1 cellular context compared by ENCODE assay signal in the genomic region with DNA sequence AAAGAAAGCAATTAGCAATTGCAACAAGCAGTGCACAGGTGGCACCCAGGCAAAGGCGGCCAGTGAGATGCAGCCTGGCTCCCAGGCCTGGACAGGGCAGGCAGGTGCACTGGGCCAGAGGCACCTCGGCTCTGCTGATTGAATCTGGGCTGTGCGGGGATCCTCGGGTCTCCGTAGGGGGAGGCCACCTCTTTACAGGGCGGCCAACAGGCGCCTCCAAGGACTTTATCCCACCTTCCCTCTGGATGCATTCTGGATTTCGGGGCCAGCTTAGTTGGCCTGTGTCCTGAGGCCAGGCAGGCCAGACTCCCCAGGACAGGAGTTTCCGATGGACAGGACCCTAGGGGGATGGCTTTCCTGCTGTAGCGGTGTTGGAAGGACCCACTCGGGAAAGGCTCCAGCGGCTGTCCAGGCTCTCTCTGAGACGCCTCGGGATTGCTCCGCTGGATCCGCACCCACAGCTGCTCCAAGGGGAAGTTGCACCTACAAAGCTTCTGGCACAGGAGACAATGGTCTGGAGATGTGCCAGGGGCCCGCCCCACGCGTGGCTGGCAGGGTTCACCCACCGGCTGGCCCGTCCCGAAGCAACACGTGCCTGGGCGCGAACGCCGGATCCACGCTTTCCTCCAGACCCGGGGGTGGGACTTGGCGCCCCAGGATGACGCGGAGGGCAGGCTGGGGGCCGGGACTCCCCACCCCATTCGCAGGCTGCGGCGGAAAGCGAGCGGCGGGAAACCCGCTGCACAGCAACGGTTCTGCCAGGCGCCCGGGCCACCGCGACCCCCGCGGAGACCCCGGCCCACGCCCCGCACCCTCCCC.
TF ChIP-seq lines count a peak whose summit lies in the region.

No MANE protein-coding gene starts in this region.

TF ChIP-seq in HepG2, 621 proteins besides CTCF, POLR2A, EP300 and RAD21 (continued from another document and continues in another):
- TF ChIP-seq HOMEZ (CRISPR knock-in tag; IDR thresholded peaks at IDR 0.05; ENCODE audit: low read depth) (no peak), ZSCAN9 (CRISPR knock-in tag; IDR thresholded peaks at IDR 0.05; ENCODE audit: borderline replicate concordance) (no peak), CEBPG (CRISPR knock-in tag; IDR thresholded peaks at IDR 0.05) (no peak), TOPORS (CRISPR knock-in tag; IDR thresholded peaks at IDR 0.05) (peak; percentile 69; the same call in 1 of the 2 replicates), JUND (CRISPR knock-in tag; IDR thresholded peaks at IDR 0.05) (no peak), ESRRA (CRISPR knock-in tag; IDR thresholded peaks at IDR 0.05; ENCODE audit: low read depth) (no peak), POLR2AphosphoS5 (IDR thresholded peaks at IDR 0.05; ENCODE audit: low read depth, low read length) (peak; percentile 32; the same call in 1 of the 2 replicates), ZMAT3 (CRISPR knock-in tag; conservative IDR thresholded peaks at IDR 0.05) (no peak), ZNF138 (CRISPR knock-in tag; IDR thresholded peaks at IDR 0.05; ENCODE audit: low read depth) (no peak), ZFP36 (IDR thresholded peaks at IDR 0.05; ENCODE audit: borderline replicate concordance, low read depth, low read length, partially characterized antibody) (no peak), ZNF597 (CRISPR knock-in tag; IDR thresholded peaks at IDR 0.05) (no peak), THAP11 (CRISPR knock-in tag; IDR thresholded peaks at IDR 0.05) (0 out of 2 replicates have a peak, but pooled peaks have one; percentile 40), DPF2 (CRISPR knock-in tag; IDR thresholded peaks at IDR 0.05; ENCODE audit: borderline replicate concordance, low read depth) (no peak), HNRNPH1 (optimal IDR thresholded peaks at IDR 0.05; ENCODE audit: low read depth, low read length) (no peak), ZNF782 (CRISPR knock-in tag; IDR thresholded peaks at IDR 0.05; ENCODE audit: borderline replicate concordance) (no peak), NPAS2 (CRISPR knock-in tag; IDR thresholded peaks at IDR 0.05; ENCODE audit: borderline replicate concordance) (no peak), SMAD9 (CRISPR knock-in tag; IDR thresholded peaks at IDR 0.05) (no peak), ZNF569 (CRISPR knock-in tag; IDR thresholded peaks at IDR 0.05; ENCODE audit: borderline replicate concordance) (no peak), YEATS4 (CRISPR knock-in tag; IDR thresholded peaks at IDR 0.05; ENCODE audit: borderline replicate concordance) (peak; percentile 84), TMF1 (CRISPR knock-in tag; IDR thresholded peaks at IDR 0.05; ENCODE audit: low read depth) (peak; percentile 78; the same call in 1 of the 2 replicates), ZNF878 (CRISPR knock-in tag; IDR thresholded peaks at IDR 0.05) (no peak), ZFY (CRISPR knock-in tag; IDR thresholded peaks at IDR 0.05) (peak; percentile 62; the same call in 1 of the 2 replicates), MED13 (CRISPR knock-in tag; IDR thresholded peaks at IDR 0.05) (no peak), ZNF205 (CRISPR knock-in tag; IDR thresholded peaks at IDR 0.05) (peak; percentile 47), PLSCR1 (CRISPR knock-in tag; IDR thresholded peaks at IDR 0.05; ENCODE audit: borderline replicate concordance) (no peak), NAIF1 (CRISPR knock-in tag; IDR thresholded peaks at IDR 0.05; ENCODE audit: borderline replicate concordance) (no peak), ZNF563 (CRISPR knock-in tag; IDR thresholded peaks at IDR 0.05) (peak; percentile 77), ZNF20 (CRISPR knock-in tag; IDR thresholded peaks at IDR 0.05) (no peak), CC2D1A (CRISPR knock-in tag; IDR thresholded peaks at IDR 0.05) (no peak), ZBTB21 (CRISPR knock-in tag; IDR thresholded peaks at IDR 0.05) (no peak), ZNF12 (CRISPR knock-in tag; IDR thresholded peaks at IDR 0.05) (no peak), ZNF446 (CRISPR knock-in tag; IDR thresholded peaks at IDR 0.05) (0 out of 2 replicates have a peak, but pooled peaks have one; percentile 31), ZNF468 (CRISPR knock-in tag; IDR thresholded peaks at IDR 0.05) (no peak), ZFP36L2 (CRISPR knock-in tag; IDR thresholded peaks at IDR 0.05) (no peak), ZNF121 (CRISPR knock-in tag; IDR thresholded peaks at IDR 0.05) (peak; percentile 70), ATF1 (CRISPR knock-in tag; IDR thresholded peaks at IDR 0.05) (no peak), NR1H2 (CRISPR knock-in tag; IDR thresholded peaks at IDR 0.05; ENCODE audit: borderline replicate concordance, low read depth) (no peak)
- TF ChIP-seq, protein P1, sequence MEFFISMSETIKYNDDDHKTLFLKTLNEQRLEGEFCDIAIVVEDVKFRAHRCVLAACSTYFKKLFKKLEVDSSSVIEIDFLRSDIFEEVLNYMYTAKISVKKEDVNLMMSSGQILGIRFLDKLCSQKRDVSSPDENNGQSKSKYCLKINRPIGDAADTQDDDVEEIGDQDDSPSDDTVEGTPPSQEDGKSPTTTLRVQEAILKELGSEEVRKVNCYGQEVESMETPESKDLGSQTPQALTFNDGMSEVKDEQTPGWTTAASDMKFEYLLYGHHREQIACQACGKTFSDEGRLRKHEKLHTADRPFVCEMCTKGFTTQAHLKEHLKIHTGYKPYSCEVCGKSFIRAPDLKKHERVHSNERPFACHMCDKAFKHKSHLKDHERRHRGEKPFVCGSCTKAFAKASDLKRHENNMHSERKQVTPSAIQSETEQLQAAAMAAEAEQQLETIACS (CRISPR knock-in tag; IDR thresholded peaks at IDR 0.05): peak; percentile 10; the same call in 1 of the 2 replicates
- TF ChIP-seq, protein P2, sequence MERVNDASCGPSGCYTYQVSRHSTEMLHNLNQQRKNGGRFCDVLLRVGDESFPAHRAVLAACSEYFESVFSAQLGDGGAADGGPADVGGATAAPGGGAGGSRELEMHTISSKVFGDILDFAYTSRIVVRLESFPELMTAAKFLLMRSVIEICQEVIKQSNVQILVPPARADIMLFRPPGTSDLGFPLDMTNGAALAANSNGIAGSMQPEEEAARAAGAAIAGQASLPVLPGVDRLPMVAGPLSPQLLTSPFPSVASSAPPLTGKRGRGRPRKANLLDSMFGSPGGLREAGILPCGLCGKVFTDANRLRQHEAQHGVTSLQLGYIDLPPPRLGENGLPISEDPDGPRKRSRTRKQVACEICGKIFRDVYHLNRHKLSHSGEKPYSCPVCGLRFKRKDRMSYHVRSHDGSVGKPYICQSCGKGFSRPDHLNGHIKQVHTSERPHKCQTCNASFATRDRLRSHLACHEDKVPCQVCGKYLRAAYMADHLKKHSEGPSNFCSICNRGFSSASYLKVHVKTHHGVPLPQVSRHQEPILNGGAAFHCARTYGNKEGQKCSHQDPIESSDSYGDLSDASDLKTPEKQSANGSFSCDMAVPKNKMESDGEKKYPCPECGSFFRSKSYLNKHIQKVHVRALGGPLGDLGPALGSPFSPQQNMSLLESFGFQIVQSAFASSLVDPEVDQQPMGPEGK (CRISPR knock-in tag; IDR thresholded peaks at IDR 0.05): peak; percentile 97
- TF ChIP-seq, protein P3, sequence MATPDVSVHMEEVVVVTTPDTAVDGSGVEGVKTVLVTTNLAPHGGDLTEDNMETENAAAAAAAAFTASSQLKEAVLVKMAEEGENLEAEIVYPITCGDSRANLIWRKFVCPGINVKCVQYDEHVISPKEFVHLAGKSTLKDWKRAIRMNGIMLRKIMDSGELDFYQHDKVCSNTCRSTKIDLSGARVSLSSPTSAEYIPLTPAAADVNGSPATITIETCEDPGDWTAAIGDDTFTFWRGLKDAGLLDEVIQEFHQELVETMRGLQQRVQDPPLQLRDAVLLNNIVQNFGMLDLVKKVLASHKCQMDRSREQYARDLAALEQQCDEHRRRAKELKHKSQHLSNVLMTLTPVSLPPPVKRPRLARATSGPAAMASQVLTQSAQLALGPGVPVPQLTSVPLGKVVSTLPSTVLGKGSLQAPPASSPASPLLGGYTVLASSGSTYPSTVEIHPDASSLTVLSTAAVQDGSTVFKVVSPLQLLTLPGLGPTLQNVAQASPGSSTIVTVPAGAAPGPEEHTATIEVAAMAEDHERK (CRISPR knock-in tag; IDR thresholded peaks at IDR 0.05; ENCODE audit: low read depth): no peak
- TF ChIP-seq, protein P4, sequence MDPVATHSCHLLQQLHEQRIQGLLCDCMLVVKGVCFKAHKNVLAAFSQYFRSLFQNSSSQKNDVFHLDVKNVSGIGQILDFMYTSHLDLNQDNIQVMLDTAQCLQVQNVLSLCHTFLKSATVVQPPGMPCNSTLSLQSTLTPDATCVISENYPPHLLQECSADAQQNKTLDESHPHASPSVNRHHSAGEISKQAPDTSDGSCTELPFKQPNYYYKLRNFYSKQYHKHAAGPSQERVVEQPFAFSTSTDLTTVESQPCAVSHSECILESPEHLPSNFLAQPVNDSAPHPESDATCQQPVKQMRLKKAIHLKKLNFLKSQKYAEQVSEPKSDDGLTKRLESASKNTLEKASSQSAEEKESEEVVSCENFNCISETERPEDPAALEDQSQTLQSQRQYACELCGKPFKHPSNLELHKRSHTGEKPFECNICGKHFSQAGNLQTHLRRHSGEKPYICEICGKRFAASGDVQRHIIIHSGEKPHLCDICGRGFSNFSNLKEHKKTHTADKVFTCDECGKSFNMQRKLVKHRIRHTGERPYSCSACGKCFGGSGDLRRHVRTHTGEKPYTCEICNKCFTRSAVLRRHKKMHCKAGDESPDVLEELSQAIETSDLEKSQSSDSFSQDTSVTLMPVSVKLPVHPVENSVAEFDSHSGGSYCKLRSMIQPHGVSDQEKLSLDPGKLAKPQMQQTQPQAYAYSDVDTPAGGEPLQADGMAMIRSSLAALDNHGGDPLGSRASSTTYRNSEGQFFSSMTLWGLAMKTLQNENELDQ (CRISPR knock-in tag; IDR thresholded peaks at IDR 0.05; ENCODE audit: borderline replicate concordance): 0 out of 2 replicates have a peak, but pooled peaks have one; percentile 41
- TF ChIP-seq, protein P5, sequence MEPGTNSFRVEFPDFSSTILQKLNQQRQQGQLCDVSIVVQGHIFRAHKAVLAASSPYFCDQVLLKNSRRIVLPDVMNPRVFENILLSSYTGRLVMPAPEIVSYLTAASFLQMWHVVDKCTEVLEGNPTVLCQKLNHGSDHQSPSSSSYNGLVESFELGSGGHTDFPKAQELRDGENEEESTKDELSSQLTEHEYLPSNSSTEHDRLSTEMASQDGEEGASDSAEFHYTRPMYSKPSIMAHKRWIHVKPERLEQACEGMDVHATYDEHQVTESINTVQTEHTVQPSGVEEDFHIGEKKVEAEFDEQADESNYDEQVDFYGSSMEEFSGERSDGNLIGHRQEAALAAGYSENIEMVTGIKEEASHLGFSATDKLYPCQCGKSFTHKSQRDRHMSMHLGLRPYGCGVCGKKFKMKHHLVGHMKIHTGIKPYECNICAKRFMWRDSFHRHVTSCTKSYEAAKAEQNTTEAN (CRISPR knock-in tag; conservative IDR thresholded peaks at IDR 0.05): 0 out of 2 replicates have a peak, but pooled peaks have one; percentile 29
- TF ChIP-seq, protein P6, sequence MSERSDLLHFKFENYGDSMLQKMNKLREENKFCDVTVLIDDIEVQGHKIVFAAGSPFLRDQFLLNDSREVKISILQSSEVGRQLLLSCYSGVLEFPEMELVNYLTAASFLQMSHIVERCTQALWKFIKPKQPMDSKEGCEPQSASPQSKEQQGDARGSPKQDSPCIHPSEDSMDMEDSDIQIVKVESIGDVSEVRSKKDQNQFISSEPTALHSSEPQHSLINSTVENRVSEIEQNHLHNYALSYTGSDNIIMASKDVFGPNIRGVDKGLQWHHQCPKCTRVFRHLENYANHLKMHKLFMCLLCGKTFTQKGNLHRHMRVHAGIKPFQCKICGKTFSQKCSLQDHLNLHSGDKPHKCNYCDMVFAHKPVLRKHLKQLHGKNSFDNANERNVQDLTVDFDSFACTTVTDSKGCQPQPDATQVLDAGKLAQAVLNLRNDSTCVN (CRISPR knock-in tag; IDR thresholded peaks at IDR 0.05; ENCODE audit: borderline replicate concordance): 0 out of 2 replicates have a peak, but pooled peaks have one; percentile 42
- TF ChIP-seq, protein P7, sequence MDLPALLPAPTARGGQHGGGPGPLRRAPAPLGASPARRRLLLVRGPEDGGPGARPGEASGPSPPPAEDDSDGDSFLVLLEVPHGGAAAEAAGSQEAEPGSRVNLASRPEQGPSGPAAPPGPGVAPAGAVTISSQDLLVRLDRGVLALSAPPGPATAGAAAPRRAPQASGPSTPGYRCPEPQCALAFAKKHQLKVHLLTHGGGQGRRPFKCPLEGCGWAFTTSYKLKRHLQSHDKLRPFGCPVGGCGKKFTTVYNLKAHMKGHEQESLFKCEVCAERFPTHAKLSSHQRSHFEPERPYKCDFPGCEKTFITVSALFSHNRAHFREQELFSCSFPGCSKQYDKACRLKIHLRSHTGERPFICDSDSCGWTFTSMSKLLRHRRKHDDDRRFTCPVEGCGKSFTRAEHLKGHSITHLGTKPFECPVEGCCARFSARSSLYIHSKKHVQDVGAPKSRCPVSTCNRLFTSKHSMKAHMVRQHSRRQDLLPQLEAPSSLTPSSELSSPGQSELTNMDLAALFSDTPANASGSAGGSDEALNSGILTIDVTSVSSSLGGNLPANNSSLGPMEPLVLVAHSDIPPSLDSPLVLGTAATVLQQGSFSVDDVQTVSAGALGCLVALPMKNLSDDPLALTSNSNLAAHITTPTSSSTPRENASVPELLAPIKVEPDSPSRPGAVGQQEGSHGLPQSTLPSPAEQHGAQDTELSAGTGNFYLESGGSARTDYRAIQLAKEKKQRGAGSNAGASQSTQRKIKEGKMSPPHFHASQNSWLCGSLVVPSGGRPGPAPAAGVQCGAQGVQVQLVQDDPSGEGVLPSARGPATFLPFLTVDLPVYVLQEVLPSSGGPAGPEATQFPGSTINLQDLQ (CRISPR knock-in tag; IDR thresholded peaks at IDR 0.05): no peak
